9 cellular contexts compared by ENCODE assay signal in the genomic region with DNA sequence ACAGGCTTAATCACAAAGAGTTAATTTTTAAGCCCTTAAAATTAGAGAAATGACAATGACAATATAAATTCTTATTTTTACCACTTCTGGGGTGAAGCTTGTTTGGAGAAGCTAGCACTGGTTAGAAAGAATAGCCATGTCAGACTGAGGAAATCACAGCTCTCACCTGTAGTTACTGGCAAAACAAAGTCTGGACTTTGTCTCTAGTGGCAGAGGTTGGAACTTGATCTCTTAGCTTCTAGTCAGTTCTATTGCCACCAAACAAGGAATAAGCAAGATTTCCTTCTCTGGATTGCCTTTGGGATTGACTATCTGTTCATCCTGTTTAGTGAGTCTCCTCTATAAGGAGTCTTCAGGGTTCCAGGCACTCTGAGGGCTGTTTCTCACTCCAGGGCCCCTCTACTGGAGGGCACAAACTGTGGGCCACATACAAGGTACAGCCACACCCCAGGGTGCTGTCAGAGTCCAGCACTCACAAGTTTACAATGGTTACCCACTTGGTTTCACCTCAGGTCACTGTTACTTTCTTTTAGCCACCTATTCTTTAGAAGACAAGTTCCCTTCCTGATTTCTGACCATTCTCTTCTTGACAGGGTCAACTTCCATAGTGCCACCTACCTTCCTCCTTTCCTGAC.
A peak's percentile ranks its signal among the peaks of the same experiment; 100 is the strongest.
DNase-seq lines count a peak whose midpoint lies in the region; ATAC-seq, FAIRE-seq and TF ChIP-seq lines count a peak whose summit lies in the region.
"Had no signal": no experiment of that assay in that cellular context is flagged by ENCODE, and none has a peak within 500 bp of the region (broad histone marks: within the 10 kb centered on the region; RNA-seq: fewer than 3 reads in every experiment).

No MANE protein-coding gene starts in this region.

- peak overlapping the region; percentile 29 for H2AK9ac ChIP-seq in IMR-90 (replicated peaks; ENCODE audit: low read depth, low read length, poor library complexity)

- TF ChIP-seq CTCF in IMR-90 (conservative IDR thresholded peaks at IDR 0.05; ENCODE audit: low read depth, low read length) (peak; percentile 10; the same call in 1 of the 2 replicates), mammary epithelial cell (conservative IDR thresholded peaks at IDR 0.05 in 1 of 2, IDR thresholded peaks at IDR 0.05 in 1 of 2; ENCODE audit: extremely low read depth in 1 of 2, insufficient read depth in 1 of 2, low read depth in 1 of 2, low read length in 2 of 2) (peak; percentile 38 to 47), liver (IDR thresholded peaks at IDR 0.05; ENCODE audit: low read depth, low read length, missing input control) (peak; percentile 27), uterus (IDR thresholded peaks at IDR 0.05) (peak in 2 of 4 experiments; percentile 6 to 18), kidney (IDR thresholded peaks at IDR 0.05; ENCODE audit: borderline replicate concordance, extremely low read depth, insufficient read depth) (no peak)

- H3K4me1 ChIP-seq in IMR-90 (ENCODE audit: control insufficient read depth, insufficient read depth, low read length) = peaks cover 13% of the 10 kb centered on the region
- H3K4me1 ChIP-seq in mammary epithelial cell (ENCODE audit: insufficient read depth, low read length) = no peaks in the 10 kb centered on the region
- H3K4me1 ChIP-seq in liver (ENCODE audit: control insufficient read depth in 4 of 4, insufficient read depth in 4 of 4, low read length in 3 of 4) = peaks cover 0 to 11% (median 4%) of the 10 kb centered on the region in 4 donors
- no peaks in the 10 kb centered on the region for H3K4me1 ChIP-seq in uterus
- peaks cover 3 to 4% of the 10 kb centered on the region in 2 donors for H3K4me1 ChIP-seq in kidney (ENCODE audit: control insufficient read depth in 1 of 2, insufficient read depth in 1 of 2, low read depth in 1 of 2, low read length in 2 of 2)

- peak overlapping the region; percentile 87 for H4K5ac ChIP-seq in IMR-90 (ENCODE audit: low read depth, low read length)

- H3K23ac ChIP-seq in IMR-90 (ENCODE audit: low read depth, low read length) = peak overlapping the region; percentile 22; the same call in 1 of the 2 replicates

- POLR2A ChIA-PET in IMR-90 (lab: Charles Lee; ENCODE audit: unreplicated experiment) = no interaction called here

- no peaks in the 10 kb centered on the region for H3K27me3 ChIP-seq in IMR-90 (ENCODE audit: control insufficient read depth, insufficient read depth, low read length)
- no peaks in the 10 kb centered on the region for H3K27me3 ChIP-seq in mammary epithelial cell (ENCODE audit: insufficient read depth, low read length)
- H3K27me3 ChIP-seq in liver (ENCODE audit: control insufficient read depth in 4 of 4, insufficient read depth in 4 of 4, low read length in 3 of 4) = no peaks in the 10 kb centered on the region
- H3K27me3 ChIP-seq in uterus = no peaks in the 10 kb centered on the region

- no peaks in the 10 kb centered on the region for H3K36me3 ChIP-seq in IMR-90 (ENCODE audit: control insufficient read depth, insufficient read depth, low read length)
- no peaks in the 10 kb centered on the region for H3K36me3 ChIP-seq in mammary epithelial cell (ENCODE audit: insufficient read depth, low read length)
- no peaks in the 10 kb centered on the region for H3K36me3 ChIP-seq in liver (ENCODE audit: control insufficient read depth in 4 of 4, insufficient read depth in 3 of 4, low read depth in 1 of 4, low read length in 3 of 4)
- no peaks in the 10 kb centered on the region for H3K36me3 ChIP-seq in uterus
- no peaks in the 10 kb centered on the region for H3K36me3 ChIP-seq in kidney (ENCODE audit: control insufficient read depth in 1 of 2, insufficient read depth in 2 of 2, low read length in 2 of 2)

- H4K20me1 ChIP-seq in IMR-90 (ENCODE audit: insufficient read depth, low read length) (no peaks in the 10 kb centered on the region), mammary epithelial cell (ENCODE audit: insufficient read depth, low read length) (no peaks in the 10 kb centered on the region)

- H3K79me2 ChIP-seq in mammary epithelial cell (ENCODE audit: insufficient read depth, low read length) = no peaks in the 10 kb centered on the region

- peaks cover 5% of the 10 kb centered on the region; the same call in 1 of the 2 replicates for H3K9me1 ChIP-seq in IMR-90 (ENCODE audit: insufficient read depth, low read length)

- CTCF ChIA-PET in IMR-90 (lab: Yijun Ruan, JAX) (interaction anchor here (0.8 to 1.1 kb wide), 3 partner anchors 12 to 14 kb away, joined by 3 read pairs; no protein-coding TSS in a partner anchor), mammary epithelial cell (lab: Charles Lee; ENCODE audit: low non-redundant PET) (interaction anchor here (0.5 to 0.6 kb wide), 3 partner anchors 13 to 160 kb away, joined by 3 to 6 read pairs (median 5); no protein-coding TSS in a partner anchor)

- no peak overlapping the region for H3K9ac ChIP-seq in IMR-90 (ENCODE audit: low read depth, low read length)
- no peak overlapping the region for H3K9ac ChIP-seq in mammary epithelial cell (ENCODE audit: insufficient read depth, low read length)
- H3K9ac ChIP-seq in liver (ENCODE audit: low read depth in 1 of 2, low read length in 2 of 2) = no peak overlapping the region
- H3K9ac ChIP-seq in kidney (ENCODE audit: low read length in 2 of 2) = no peak overlapping the region

- peak overlapping the region; percentile 23 to 54; a peak in 2 of 4 replicates for H4K8ac ChIP-seq in IMR-90 (ENCODE audit: low read depth in 2 of 2, low read length in 2 of 2)

- intact Hi-C loops in IMR-90 (cut with micrococcal nuclease) (no loop called here), mammary epithelial cell (cut with micrococcal nuclease) (no loop called here), uterus (cut with DNase I; ENCODE audit: low total_unique reads) (no loop called here), kidney (cut with DNase I) (no loop called here)

- TF ChIP-seq RAD21 in IMR-90 (IDR thresholded peaks at IDR 0.05; ENCODE audit: low read length) (no peak), liver (IDR thresholded peaks at IDR 0.05) (peak in 1 of 2 donors; percentile 56)

- H2BK5ac ChIP-seq in IMR-90 (ENCODE audit: low read depth, low read length, poor library complexity, severe bottlenecking) = peak overlapping the region; percentile 31

- H2BK15ac ChIP-seq in IMR-90 (ENCODE audit: low read depth, low read length) = peak overlapping the region; percentile 88; the same call in 1 of the 3 replicates

- TF ChIP-seq POLR2A in IMR-90 (IDR thresholded peaks at IDR 0.05; ENCODE audit: low read depth, low read length) = no peak
- no peak for TF ChIP-seq POLR2A in uterus (IDR thresholded peaks at IDR 0.05)
- no peak for TF ChIP-seq POLR2A in erythroblast (IDR thresholded peaks at IDR 0.05; ENCODE audit: low read length)

- BruUV-seq in IMR-90 (replicated peaks; lab: Mats Ljungman, UMichigan) (no TSS peak), mammary epithelial cell (replicated peaks; lab: Mats Ljungman, UMichigan) (no TSS peak)

- peak overlapping the region; percentile 73 for H2BK20ac ChIP-seq in IMR-90 (ENCODE audit: low read depth, low read length)

- H3K4me3 ChIP-seq in IMR-90 (ENCODE audit: insufficient read depth, low read depth, low read length) (no peak overlapping the region), mammary epithelial cell (replicated peaks in 1 of 3; ENCODE audit: insufficient read depth in 1 of 3, low read depth in 2 of 3, low read length in 3 of 3) (no peak overlapping the region), liver (ENCODE audit: low read depth in 1 of 3, low read length in 3 of 3) (no peak overlapping the region), uterus (no peak overlapping the region), kidney (ENCODE audit: low read length in 2 of 2) (no peak overlapping the region)

- ATAC-seq in IMR-90 (ENCODE audit: low read depth) = no peak

- H3K56ac ChIP-seq in IMR-90 (ENCODE audit: extremely low read depth, insufficient read depth, low read length) = no peak overlapping the region

- no peak overlapping the region for H3K4me2 ChIP-seq in IMR-90 (ENCODE audit: low read depth, low read length)
- H3K4me2 ChIP-seq in mammary epithelial cell (ENCODE audit: insufficient read depth, low read depth, low read length) = no peak overlapping the region

- H3K79me1 ChIP-seq in IMR-90 (ENCODE audit: low read depth in 1 of 2, low read length in 2 of 2) = no peaks in the 10 kb centered on the region

- H3K27ac ChIP-seq in IMR-90 (ENCODE audit: insufficient read depth, low read length) = 0 out of 2 replicates have a peak overlapping the region, but pooled peaks have one; percentile 33
- H3K27ac ChIP-seq in mammary epithelial cell (ENCODE audit: insufficient read depth, low read depth, low read length) = no peak overlapping the region
- H3K27ac ChIP-seq in liver (ENCODE audit: low read depth in 1 of 2, low read length in 2 of 2) = no peak overlapping the region
- H3K27ac ChIP-seq in uterus = peak overlapping the region; percentile 19 to 67
- H3K27ac ChIP-seq in kidney (ENCODE audit: low read depth in 2 of 2, low read length in 2 of 2) = no peak overlapping the region

- DNase-seq in IMR-90 (no peak), mammary epithelial cell (no peak), uterus (no peak), kidney (no peak), medulla oblongata (ENCODE audit: extremely low spot score) (no peak), erythroblast (lab: John Stamatoyannopoulos, UW) (no peak)

- peak overlapping the region; percentile 40 for H3K14ac ChIP-seq in IMR-90 (replicated peaks; ENCODE audit: low read depth, low read length)

- H2AFZ ChIP-seq in IMR-90 (replicated peaks; ENCODE audit: low read length, poor library complexity) = peak overlapping the region; percentile 73
- no peak overlapping the region for H2AFZ ChIP-seq in mammary epithelial cell (ENCODE audit: low read depth, low read length)

- peak overlapping the region; percentile 68 for H3K4ac ChIP-seq in IMR-90 (ENCODE audit: low read depth, low read length)

- in situ Hi-C loops in IMR-90 (cut with MboI; ENCODE audit: low sequenced_read_pairs) (loop anchor here (25.0 kb wide), 1 partner anchor 608 kb away; no protein-coding TSS in a partner anchor), mammary epithelial cell (cut with MboI; ENCODE audit: low sequenced_read_pairs in 2 of 2) (loop anchor here in 1 of 2 donors (25.0 kb wide), 2 partner anchors 342 to 608 kb away; no protein-coding TSS in a partner anchor)

- peak overlapping the region; percentile 43; the same call in 1 of the 2 replicates for H2AK5ac ChIP-seq in IMR-90 (ENCODE audit: low read depth, low read length)

- H3K18ac ChIP-seq in IMR-90 (ENCODE audit: low read depth, low read length) = peak overlapping the region; percentile 95

- no peaks in the 10 kb centered on the region for H3K9me3 ChIP-seq in IMR-90 (ENCODE audit: control insufficient read depth, insufficient read depth, low read length)
- no peaks in the 10 kb centered on the region for H3K9me3 ChIP-seq in mammary epithelial cell (replicated peaks; ENCODE audit: insufficient read depth, low read length)
- no peaks in the 10 kb centered on the region for H3K9me3 ChIP-seq in liver (ENCODE audit: control insufficient read depth in 4 of 4, low read length in 3 of 4)
- H3K9me3 ChIP-seq in uterus = no peaks in the 10 kb centered on the region
- H3K9me3 ChIP-seq in kidney (ENCODE audit: control insufficient read depth in 1 of 2, low read length in 2 of 2) = no peaks in the 10 kb centered on the region

- peak overlapping the region; percentile 70 for H2BK120ac ChIP-seq in IMR-90 (ENCODE audit: low read depth, low read length)

- dilution Hi-C loops in IMR-90 (cut with HindIII; ENCODE audit: low sequenced_read_pairs, unreplicated experiment) = no loop called here
- dilution Hi-C loops in mammary epithelial cell (cut with HindIII; ENCODE audit: low sequenced_read_pairs) = no loop called here

- FAIRE-seq in kidney (lab: Jason Lieb, UNC) = no peak
- FAIRE-seq: frontal cortex, G401.6 had no signal

- peak overlapping the region; percentile 65 for H4K91ac ChIP-seq in IMR-90 (ENCODE audit: insufficient read depth, low read depth, low read length)

Comparison
In these comparisons a context has a peak if more than half of its experiments do, and no peak if none do; other contexts are left out.
1. H3K27ac ChIP-seq: peak in IMR-90 (single experiment) and uterus (2 of 2); none in mammary epithelial cell (single experiment), liver (0 of 2) and kidney (0 of 2).